In the genomic region with DNA sequence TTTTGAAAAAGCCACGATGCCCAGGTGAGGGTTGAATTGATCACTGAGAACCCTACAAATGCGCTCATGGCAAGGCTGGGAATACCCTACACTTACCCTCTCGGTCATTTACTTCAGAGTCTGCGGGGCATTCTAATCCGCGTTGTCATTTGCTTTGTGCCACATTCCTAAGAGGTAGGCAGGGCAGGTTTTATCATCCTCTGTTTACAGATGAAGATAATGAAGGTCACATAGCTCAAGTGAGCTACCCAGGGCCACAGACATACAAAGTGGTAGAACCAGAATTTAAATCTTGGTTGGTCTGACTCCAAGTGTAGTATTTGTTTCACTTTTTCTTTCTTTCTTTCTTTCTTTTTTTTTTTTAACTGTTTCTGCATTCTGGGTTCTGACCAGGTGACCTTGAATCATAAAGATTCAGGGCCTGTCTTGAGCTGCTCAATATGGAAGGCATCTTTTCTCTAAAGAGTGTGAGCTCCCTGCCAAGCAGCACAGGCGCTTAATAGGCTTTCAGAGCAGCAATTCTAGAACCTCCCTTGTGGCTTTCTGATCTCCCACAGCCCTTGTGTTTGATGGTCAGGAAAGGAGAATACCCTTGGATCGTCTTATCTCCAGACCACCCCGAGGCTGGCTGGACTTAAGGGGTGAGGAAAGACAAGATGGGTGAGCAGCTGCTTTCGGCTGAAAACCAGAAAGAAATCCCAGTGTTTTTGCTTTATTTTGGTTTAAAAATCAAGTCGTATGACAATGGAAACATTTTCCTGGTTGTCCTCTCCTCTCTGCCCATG, we compare ENCODE assay signal across 9 cellular contexts. TPM values are rescaled to one million over a fixed set of nuclear protein-coding genes. Genes with fewer than 3 reads are reported as not detected.
DNase-seq lines count a peak whose midpoint lies in the region; ATAC-seq and TF ChIP-seq lines count a peak whose summit lies in the region.
"Had no signal": no experiment of that assay in that cellular context is flagged by ENCODE, and none has a peak within 500 bp of the region (broad histone marks: within the 10 kb centered on the region; RNA-seq: fewer than 3 reads in every experiment).

No MANE protein-coding gene starts in this region.

- intact Hi-C loops in upper lobe of right lung (cut with DNase I): no loop called here

- H3K27ac ChIP-seq in upper lobe of right lung (no peak overlapping the region), mesenchymal stem cell (ENCODE audit: low read length, poor library complexity, severe bottlenecking) (no peak overlapping the region)

- no peaks in the 10 kb centered on the region for H3K27me3 ChIP-seq in upper lobe of right lung
- H3K27me3 ChIP-seq in mesenchymal stem cell (ENCODE audit: control insufficient read depth in 1 of 2, insufficient read depth in 1 of 2, low read length in 2 of 2): peaks cover under 1 to 10% of the 10 kb centered on the region in 2 experiments

- DNase-seq in activated naive CD4-positive, alpha-beta T cell treated with Interleukin-2 at 50 U/mL for 16 hours: no peak
- DNase-seq in LNCaP clone FGC (ENCODE audit: low read depth) (peak; percentile 62), epithelial cell of esophagus (ENCODE audit: low read depth) (peak; percentile 14), upper lobe of right lung (no peak), mesenchymal stem cell (no peak), omental fat pad (ENCODE audit: low spot score) (no peak), NCI-H187 (lab: John Stamatoyannopoulos, UW) (no peak)

- no peak overlapping the region for H2BK15ac ChIP-seq in mesenchymal stem cell (ENCODE audit: low read depth, poor library complexity, severe bottlenecking)

- no peak for TF ChIP-seq CTCF in LNCaP clone FGC (IDR thresholded peaks at IDR 0.05; ENCODE audit: control insufficient read depth, extremely low read depth, insufficient read depth)
- no peak for TF ChIP-seq CTCF in epithelial cell of esophagus (IDR thresholded peaks at IDR 0.05; ENCODE audit: insufficient read depth, low read depth, low read length, missing control alignments)
- TF ChIP-seq CTCF in upper lobe of right lung (IDR thresholded peaks at IDR 0.05): no peak
- TF ChIP-seq CTCF in omental fat pad (IDR thresholded peaks at IDR 0.05): no peak

- H3K27me3 Mint-ChIP-seq in activated naive CD4-positive, alpha-beta T cell treated with anti-CD3 and anti-CD28 coated beads, Interleukin-2, amount 50 U/mL, for 24 hours: no peaks in the 10 kb centered on the region

- H3K23ac ChIP-seq in mesenchymal stem cell (ENCODE audit: low read length in 2 of 2): no peak overlapping the region

- H3K36me3 ChIP-seq in upper lobe of right lung (no peaks in the 10 kb centered on the region), mesenchymal stem cell (ENCODE audit: control insufficient read depth in 1 of 2, insufficient read depth in 2 of 2, low read depth in 1 of 2, low read length in 2 of 2) (no peaks in the 10 kb centered on the region)

- ATAC-seq in upper lobe of right lung: peak; percentile 29
- no peak for ATAC-seq in omental fat pad (ENCODE audit: low FRiP score)
- ATAC-seq: Panc1 had no signal

- H3K18ac ChIP-seq in mesenchymal stem cell (ENCODE audit: low read depth in 1 of 2, low read length in 2 of 2): no peak overlapping the region

- H3K79me1 ChIP-seq in mesenchymal stem cell (replicated peaks; ENCODE audit: low read length, poor library complexity, severe bottlenecking): no peaks in the 10 kb centered on the region

- no peak overlapping the region for H3K4me2 ChIP-seq in mesenchymal stem cell (ENCODE audit: low read length, poor library complexity, severe bottlenecking)

- no peak overlapping the region for H2AK5ac ChIP-seq in mesenchymal stem cell (ENCODE audit: low read length, severe bottlenecking)

- no peak overlapping the region for H3K4ac ChIP-seq in mesenchymal stem cell (ENCODE audit: low read depth in 1 of 2, low read length in 2 of 2)

- no peak overlapping the region for H3K14ac ChIP-seq in mesenchymal stem cell (ENCODE audit: low read length in 2 of 2)

- no peak overlapping the region for H2BK5ac ChIP-seq in mesenchymal stem cell (ENCODE audit: low read depth, low read length, poor library complexity, severe bottlenecking)

- no peaks in the 10 kb centered on the region for H3K9me3 ChIP-seq in upper lobe of right lung
- H3K9me3 ChIP-seq in mesenchymal stem cell (ENCODE audit: control insufficient read depth, low read length): no peaks in the 10 kb centered on the region

- no peak overlapping the region for H4K91ac ChIP-seq in mesenchymal stem cell (ENCODE audit: low read length)

- peaks cover 73% of the 10 kb centered on the region for H3K4me1 Mint-ChIP-seq in activated naive CD4-positive, alpha-beta T cell treated with anti-CD3 and anti-CD28 coated beads, Interleukin-2, amount 50 U/mL, for 24 hours

- no peak overlapping the region for H2BK12ac ChIP-seq in mesenchymal stem cell (ENCODE audit: low read length in 2 of 2)

- no peak overlapping the region for H4K8ac ChIP-seq in mesenchymal stem cell (ENCODE audit: low read length)

- no peak overlapping the region for H3K9ac ChIP-seq in mesenchymal stem cell (ENCODE audit: low read length)

- H3K4me3 Mint-ChIP-seq in activated naive CD4-positive, alpha-beta T cell treated with anti-CD3 and anti-CD28 coated beads, Interleukin-2, amount 50 U/mL, for 24 hours: peak overlapping the region; percentile 100

- H3K27ac Mint-ChIP-seq in activated naive CD4-positive, alpha-beta T cell treated with anti-CD3 and anti-CD28 coated beads, Interleukin-2, amount 50 U/mL, for 24 hours: peak overlapping the region; percentile 100

- H3K9me3 Mint-ChIP-seq in activated naive CD4-positive, alpha-beta T cell treated with anti-CD3 and anti-CD28 coated beads, Interleukin-2, amount 50 U/mL, for 24 hours: no peaks in the 10 kb centered on the region

- WGBS in mesenchymal stem cell: 96% methylated on average over 10 of the region's 11 CpGs

- no peak overlapping the region for H2BK120ac ChIP-seq in mesenchymal stem cell (ENCODE audit: low read depth, low read length)

- peaks cover 22% of the 10 kb centered on the region for H3K36me3 Mint-ChIP-seq in activated naive CD4-positive, alpha-beta T cell treated with anti-CD3 and anti-CD28 coated beads, Interleukin-2, amount 50 U/mL, for 24 hours

- H3K4me1 ChIP-seq in upper lobe of right lung (peaks cover 12% of the 10 kb centered on the region), mesenchymal stem cell (ENCODE audit: control insufficient read depth, insufficient read depth, low read depth, low read length) (no peaks in the 10 kb centered on the region)

- H3K4me3 ChIP-seq in LNCaP clone FGC (ENCODE audit: low read depth, low read length) (no peak overlapping the region), epithelial cell of esophagus (ENCODE audit: low read length) (no peak overlapping the region), upper lobe of right lung (peak overlapping the region; percentile 53), mesenchymal stem cell (ENCODE audit: insufficient read depth in 1 of 2, low read depth in 1 of 2, low read length in 2 of 2) (no peak overlapping the region)

- no peak overlapping the region for H2AFZ ChIP-seq in mesenchymal stem cell (ENCODE audit: low read depth, low read length)

RNA-seq across cellular contexts. Expression of a gene that starts 0.7 kb away (rescaled TPM):
- total RNA-seq in upper lobe of right lung (4.9 TPM), omental fat pad (10 to 100 TPM in 3 of 4 donors, 1 to 10 TPM in 1; 8.2 to 22.8 (median 12.9) TPM)
- polyA plus RNA-seq in mesenchymal stem cell (2013, experiment 1 of 2): not detected
- 0.04 TPM for polyA plus RNA-seq in mesenchymal stem cell (2013, experiment 2 of 2)

RNA-seq across cellular contexts. Expression of a gene that starts 56.8 kb away (rescaled TPM):
- total RNA-seq in upper lobe of right lung (28.6 TPM), omental fat pad (10 to 100 TPM in 3 of 4 donors, 1 to 10 TPM in 1; 5.8 to 25.6 (median 11.8) TPM)
- polyA plus RNA-seq in mesenchymal stem cell (2013, experiment 1 of 2): 3.0 TPM
- polyA plus RNA-seq in mesenchymal stem cell (2013, experiment 2 of 2): 2.6 TPM

Comparison
In these comparisons a context has a peak if more than half of its experiments do, and no peak if none do; other contexts are left out.
1. DNase-seq: peak in LNCaP clone FGC (single experiment) and epithelial cell of esophagus (single experiment); none in activated naive CD4-positive, alpha-beta T cell treated with Interleukin-2 at 50 U/mL for 16 hours (single experiment), upper lobe of right lung (single experiment), mesenchymal stem cell (single experiment), omental fat pad (single experiment) and NCI-H187 (0 of 2).